In the genomic region with DNA sequence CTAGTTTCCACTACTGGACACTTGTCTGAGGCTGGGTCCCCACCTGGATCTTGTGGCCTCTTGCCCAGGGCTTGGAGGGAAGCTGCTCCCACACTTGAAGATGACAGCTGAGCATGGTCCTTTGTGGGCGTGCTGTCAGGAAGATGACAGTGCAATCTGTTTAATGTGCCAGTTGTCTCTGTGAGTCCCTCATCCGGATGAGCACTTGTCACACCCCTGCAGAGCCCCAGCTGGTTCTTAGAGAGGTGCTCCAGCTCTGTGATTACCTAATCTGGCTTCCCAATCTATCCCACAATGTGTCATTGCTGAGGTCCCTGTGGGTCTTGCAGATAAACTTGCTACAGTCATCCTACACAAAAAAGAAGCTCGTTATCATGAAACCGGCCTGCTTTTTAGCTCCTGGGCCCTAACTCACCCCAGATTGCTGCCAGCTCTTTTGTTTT, we compare ENCODE assay signal across 15 cellular contexts. TPM values are rescaled to one million over a fixed set of nuclear protein-coding genes. Genes with fewer than 3 reads are reported as not detected.
DNase-seq lines count a peak whose midpoint lies in the region; ATAC-seq, FAIRE-seq and TF ChIP-seq lines count a peak whose summit lies in the region.
"Had no signal": no experiment of that assay in that cellular context is flagged by ENCODE, and none has a peak within 500 bp of the region (broad histone marks: within the 10 kb centered on the region; RNA-seq: fewer than 3 reads in every experiment).

No MANE protein-coding gene starts in this region.

- intact Hi-C loops in K562 (cut with micrococcal nuclease): loop anchor here (1.0 kb wide), 1 partner anchor 35 kb away; a partner anchor contains a TSS

- 0 out of 2 replicates have a peak, but pooled peaks cover 7% of the 10 kb centered on the region for H4K20me1 ChIP-seq in K562 (replicated peaks; ENCODE audit: control insufficient read depth, insufficient read depth, low read length)

- CTCF ChIA-PET in K562 (lab: Yijun Ruan, JAX; ENCODE audit: low intra/inter-chr PET ratio): no interaction called here

- 0 out of 6 replicates have a peak, but pooled peaks of 1 of the 3 experiments have one; percentile 9 for TF ChIP-seq CTCF in K562 (IDR thresholded peaks at IDR 0.05 in 2 of 3, conservative IDR thresholded peaks at IDR 0.05 in 1 of 3; ENCODE audit: insufficient read depth in 2 of 3, low read depth in 1 of 3, low read length in 3 of 3)

- FAIRE-seq in K562 (lab: Jason Lieb, UNC): peak; percentile 96

- POLR2A ChIA-PET in K562 (lab: Yijun Ruan, JAX): interaction anchor here (0.6 to 1.8 kb wide), 10 partner anchors 9 to 235 kb away, joined by 3 to 12 read pairs (median 4); a partner anchor contains a TSS

- H3K4me3 Mint-ChIP-seq in activated T-cell treated with anti-CD3 and anti-CD28 coated beads, Interleukin-2, amount 50 U/mL, for 24 hours: no peak overlapping the region

- TF ChIP-seq POLR2A in K562 (conservative IDR thresholded peaks at IDR 0.05): no peak

- no peaks in the 10 kb centered on the region for H3K27me3 Mint-ChIP-seq in activated T-cell treated with anti-CD3 and anti-CD28 coated beads, Interleukin-2, amount 50 U/mL, for 24 hours

- peak; percentile 24 to 50 for TF ChIP-seq RAD21 in K562 (CRISPR knock-in tag; conservative IDR thresholded peaks at IDR 0.05 in 1 of 2, IDR thresholded peaks at IDR 0.05 in 1 of 2)

- peaks cover 4 to 5% of the 10 kb centered on the region in 2 experiments; a peak in 3 of 5 replicates for H3K27me3 ChIP-seq in K562 (ENCODE audit: control insufficient read depth in 2 of 2, insufficient read depth in 2 of 2, low read length in 2 of 2)
- H3K27me3 ChIP-seq: SJSA1, uterus had no signal

- H3K27ac Mint-ChIP-seq in activated T-cell treated with anti-CD3 and anti-CD28 coated beads, Interleukin-2, amount 50 U/mL, for 24 hours: peak overlapping the region; percentile 70
- H3K27ac Mint-ChIP-seq: nephron had no signal

- TF ChIP-seq EP300 in K562 (IDR thresholded peaks at IDR 0.05; ENCODE audit: low read length): peak; percentile 98

- peaks cover 4% of the 10 kb centered on the region for H3K9me1 ChIP-seq in K562 (ENCODE audit: control insufficient read depth, insufficient read depth, low read length)

- BruUV-seq in K562 (replicated peaks; lab: Mats Ljungman, UMichigan): no TSS peak

- peak overlapping the region; percentile 51 for H3K4me2 ChIP-seq in K562 (ENCODE audit: insufficient read depth, low read length)

- no peak overlapping the region for H3K4me3 ChIP-seq in K562
- H3K4me3 ChIP-seq: SJSA1, uterus had no signal

- H3K36me3 ChIP-seq in K562 (ENCODE audit: control insufficient read depth, insufficient read depth, low read length): no peaks in the 10 kb centered on the region
- H3K36me3 ChIP-seq: SJSA1, uterus had no signal

- in situ Hi-C loops in K562 (cut with MboI): no loop called here

- H3K9me3 ChIP-seq in K562 (replicated peaks; ENCODE audit: control insufficient read depth, insufficient read depth, low read depth, low read length): no peaks in the 10 kb centered on the region
- H3K9me3 ChIP-seq: SJSA1, uterus had no signal

- H3K4me1 Mint-ChIP-seq in activated T-cell treated with anti-CD3 and anti-CD28 coated beads, Interleukin-2, amount 50 U/mL, for 24 hours (ENCODE audit: low read depth): peaks cover 21% of the 10 kb centered on the region

- ATAC-seq in K562 (peak; percentile 95), HG03025 (IDR thresholded peaks at IDR 0.05; ENCODE audit: low FRiP score, unreplicated experiment) (no peak)
- peak; percentile 84 for ATAC-seq in stimulated activated naive CD8-positive, alpha-beta T cell treated with anti-CD3 and anti-CD28 coated beads, Interleukin-15, Interleukin-2, amounts not matched to agents 100 U/mL and 50 U/mL, for 24 hours
- ATAC-seq: left cardiac atrium had no signal

- no peaks in the 10 kb centered on the region for H3K36me3 Mint-ChIP-seq in activated T-cell treated with anti-CD3 and anti-CD28 coated beads, Interleukin-2, amount 50 U/mL, for 24 hours (ENCODE audit: low read depth)

- H3K27ac ChIP-seq in K562 (ENCODE audit: extremely low read depth, low read depth, low read length): no peak overlapping the region; the same call in 2 of the 3 replicates
- H3K27ac ChIP-seq: uterus had no signal

- no peaks in the 10 kb centered on the region for H3K9me3 Mint-ChIP-seq in activated T-cell treated with anti-CD3 and anti-CD28 coated beads, Interleukin-2, amount 50 U/mL, for 24 hours
- H3K9me3 Mint-ChIP-seq: nephron had no signal

- no peaks in the 10 kb centered on the region for H3K79me2 ChIP-seq in K562 (ENCODE audit: control insufficient read depth, insufficient read depth, low read length)

- H2AFZ ChIP-seq in K562 (ENCODE audit: low read depth, low read length): no peak overlapping the region

- H3K9ac ChIP-seq in K562 (ENCODE audit: insufficient read depth in 1 of 2, low read depth in 2 of 2, low read length in 2 of 2): no peak overlapping the region

- H3K4me1 ChIP-seq in K562 (replicated peaks in 1 of 2; ENCODE audit: control insufficient read depth in 2 of 2, insufficient read depth in 2 of 2, low read length in 2 of 2): peaks cover 7 to 19% of the 10 kb centered on the region in 2 experiments; a peak in 4 of 5 replicates
- H3K4me1 ChIP-seq: uterus had no signal

- WGBS in K562 (ENCODE audit: insufficient coverage, low coverage, missing lambda C conversion rate): 0% methylated on average over 4 of the region's 4 CpGs

- no peak for DNase-seq in activated T-cell treated with anti-CD3 and anti-CD28 coated beads, Interleukin-2, amount 50 U/mL, for 24 hours
- no peak for DNase-seq in activated T-cell treated with anti-CD3 and anti-CD28 coated beads, Interleukin-2, amount 50 U/mL, for 1 hour
- DNase-seq in RPMI7951 (ENCODE audit: low read depth) (peak; percentile 16), K562 (ENCODE audit: extremely low read depth in 1 of 4, low spot score in 3 of 4) (peak; percentile 90 to 95 (median 92)), occipital lobe (lab: John Stamatoyannopoulos, UW) (no peak), islet precursor cell (no peak)
- DNase-seq in stimulated activated naive CD8-positive, alpha-beta T cell treated with anti-CD3 and anti-CD28 coated beads, Interleukin-15, Interleukin-2, amounts not matched to agents 100 U/mL and 50 U/mL, for 24 hours: peak; percentile 20
- DNase-seq: AML-193, left cardiac atrium, NCI-H69, uterus had no signal

RNA-seq across cellular contexts. Expression of a gene that starts 34.8 kb away (rescaled TPM):
- total RNA-seq in RPMI7951 (2014; rRNA removed; shearing (Covaris generic)): 14.5 and 16.9 TPM in 2 replicates
- total RNA-seq in K562 (2011; cell fraction: chromatin; rRNA removed; ENCODE audit: low replicate concordance): 14.7 and 55.1 TPM in 2 replicates
- total RNA-seq in K562 (2011; cell fraction: nucleolus; rRNA removed): 6.0 and 8.9 TPM in 2 replicates
- 11.3 and 12.2 TPM in 2 replicates for total RNA-seq in K562 (2011; cell fraction: nucleoplasm; rRNA removed)
- total RNA-seq in K562 (2014; rRNA removed) (5.6 and 6.7 TPM in 2 replicates), K562 (2014; rRNA removed; fragmentation: Illumina TruSeq; extraction: Trizol) (12.0 and 13.9 TPM in 2 replicates), K562 (2015; rRNA removed; fragmentation: Illumina TruSeq; extraction: Trizol) (11.6 and 13.1 TPM in 2 replicates), K562 (2021) (14.1 and 15.1 TPM in 2 replicates), occipital lobe (102 TPM)
- polyA plus RNA-seq in K562 (2011; rRNA removed) (14.8 and 16.7 TPM in 2 replicates), K562 (2014; fragmentation: Illumina TruSeq; extraction: Trizol) (7.0 and 9.7 TPM in 2 replicates), K562 (2014; fragmentation: Nextera tagmentation; extraction: Ambion mirVana) (1 to 10 TPM; 2.7 to 2.9 TPM), K562 (2014; rRNA removed) (3.1 and 4.0 TPM in 2 replicates)
- polyA plus RNA-seq in K562 (2011; cell fraction: cytosol; rRNA removed): 3.2 and 6.6 TPM in 2 replicates
- polyA plus RNA-seq in K562 (2011; cell fraction: nucleus; rRNA removed): 4.8 and 9.8 TPM in 2 replicates
- 5.9 and 7.7 TPM in 2 replicates for polyA plus RNA-seq in K562 (2012)
- 31.4 and 46.2 TPM in 2 replicates for polyA minus RNA-seq in K562 (2011; rRNA and poly(A)+ RNA removed)
- 10.7 and 26.6 TPM in 2 replicates for polyA minus RNA-seq in K562 (2011; cell fraction: cytosol; rRNA and poly(A)+ RNA removed)
- 18.3 and 50.9 TPM in 2 replicates for polyA minus RNA-seq in K562 (2011; cell fraction: nucleus; rRNA and poly(A)+ RNA removed)

RNA-seq across cellular contexts. Expression of a gene that starts 48.7 kb away (rescaled TPM):
- total RNA-seq in RPMI7951 (2014; rRNA removed; shearing (Covaris generic)): not detected in 2 replicates
- total RNA-seq in K562 (2011; cell fraction: chromatin; rRNA removed; ENCODE audit: low replicate concordance): not detected in 2 replicates
- not detected in 2 replicates for total RNA-seq in K562 (2011; cell fraction: nucleolus; rRNA removed)
- total RNA-seq in K562 (2011; cell fraction: nucleoplasm; rRNA removed): not detected in 2 replicates
- total RNA-seq in K562 (2014; rRNA removed): not detected in 2 replicates
- total RNA-seq in K562 (2014; rRNA removed; fragmentation: Illumina TruSeq; extraction: Trizol): not detected in 2 replicates
- not detected in 2 replicates for total RNA-seq in K562 (2015; rRNA removed; fragmentation: Illumina TruSeq; extraction: Trizol)
- not detected in 2 replicates for total RNA-seq in K562 (2021)
- polyA plus RNA-seq in K562 (2011; rRNA removed): not detected in 2 replicates
- not detected in 2 replicates for polyA plus RNA-seq in K562 (2011; cell fraction: cytosol; rRNA removed)
- polyA plus RNA-seq in K562 (2011; cell fraction: nucleus; rRNA removed): not detected in 2 replicates
- not detected in 2 replicates for polyA plus RNA-seq in K562 (2012)
- polyA plus RNA-seq in K562 (2014; fragmentation: Illumina TruSeq; extraction: Trizol): not detected in 2 replicates
- polyA plus RNA-seq in K562 (2014; fragmentation: Nextera tagmentation; extraction: Ambion mirVana): not detected
- polyA plus RNA-seq in K562 (2014; rRNA removed): not detected in 2 replicates
- polyA minus RNA-seq in K562 (2011; rRNA and poly(A)+ RNA removed): not detected in 2 replicates
- polyA minus RNA-seq in K562 (2011; cell fraction: cytosol; rRNA and poly(A)+ RNA removed): not detected in 2 replicates
- not detected in 2 replicates for polyA minus RNA-seq in K562 (2011; cell fraction: nucleus; rRNA and poly(A)+ RNA removed)
- total RNA-seq in occipital lobe: 0.47 TPM
- total RNA-seq: SJSA1, uterus had no signal

RNA-seq across cellular contexts. Expression of a gene that starts 52.2 kb away (rescaled TPM):
- not detected in 2 replicates for total RNA-seq in RPMI7951 (2014; rRNA removed; shearing (Covaris generic))
- not detected in 2 replicates for total RNA-seq in K562 (2011; cell fraction: chromatin; rRNA removed; ENCODE audit: low replicate concordance)
- not detected in 2 replicates for total RNA-seq in K562 (2011; cell fraction: nucleolus; rRNA removed)
- not detected in 2 replicates for total RNA-seq in K562 (2011; cell fraction: nucleoplasm; rRNA removed)
- total RNA-seq in K562 (2014; rRNA removed) (not detected in 2 replicates), K562 (2014; rRNA removed; fragmentation: Illumina TruSeq; extraction: Trizol) (not detected in 2 replicates), K562 (2015; rRNA removed; fragmentation: Illumina TruSeq; extraction: Trizol) (not detected in 2 replicates), K562 (2021) (not detected in 2 replicates), occipital lobe (not detected)
- polyA plus RNA-seq in K562 (2011; rRNA removed) (not detected in 2 replicates), K562 (2014; fragmentation: Illumina TruSeq; extraction: Trizol) (not detected in 2 replicates), K562 (2014; fragmentation: Nextera tagmentation; extraction: Ambion mirVana) (not detected), K562 (2014; rRNA removed) (not detected in 2 replicates)
- polyA plus RNA-seq in K562 (2011; cell fraction: cytosol; rRNA removed): not detected in 2 replicates
- not detected in 2 replicates for polyA plus RNA-seq in K562 (2011; cell fraction: nucleus; rRNA removed)
- not detected in 2 replicates for polyA plus RNA-seq in K562 (2012)
- polyA minus RNA-seq in K562 (2011; rRNA and poly(A)+ RNA removed): not detected in 2 replicates
- polyA minus RNA-seq in K562 (2011; cell fraction: cytosol; rRNA and poly(A)+ RNA removed): not detected in 2 replicates
- not detected in 2 replicates for polyA minus RNA-seq in K562 (2011; cell fraction: nucleus; rRNA and poly(A)+ RNA removed)
- total RNA-seq: left cardiac atrium, SJSA1, skeletal muscle tissue, uterus had no signal

Comparison
In these comparisons a context has a peak if more than half of its experiments do, and no peak if none do; other contexts are left out.
1. DNase-seq: peak in RPMI7951 (single experiment), K562 (4 of 4) and stimulated activated naive CD8-positive, alpha-beta T cell treated with anti-CD3 and anti-CD28 coated beads, Interleukin-15, Interleukin-2, amounts not matched to agents 100 U/mL and 50 U/mL, for 24 hours (single experiment); none in activated T-cell treated with anti-CD3 and anti-CD28 coated beads, Interleukin-2, amount 50 U/mL, for 24 hours (single experiment), activated T-cell treated with anti-CD3 and anti-CD28 coated beads, Interleukin-2, amount 50 U/mL, for 1 hour (single experiment), occipital lobe (single experiment) and islet precursor cell (single experiment).